Comparison of ENCODE assay signal across 1 cellular context in genomic region chr6:33144373-33144772, GRCh38.
TF ChIP-seq lines count a peak whose summit lies in the region.

No MANE protein-coding gene starts in this region.

TF ChIP-seq in HCT116, 20 proteins besides CTCF, POLR2A, EP300 and RAD21 (continued from another document):
- TF ChIP-seq, protein P1, sequence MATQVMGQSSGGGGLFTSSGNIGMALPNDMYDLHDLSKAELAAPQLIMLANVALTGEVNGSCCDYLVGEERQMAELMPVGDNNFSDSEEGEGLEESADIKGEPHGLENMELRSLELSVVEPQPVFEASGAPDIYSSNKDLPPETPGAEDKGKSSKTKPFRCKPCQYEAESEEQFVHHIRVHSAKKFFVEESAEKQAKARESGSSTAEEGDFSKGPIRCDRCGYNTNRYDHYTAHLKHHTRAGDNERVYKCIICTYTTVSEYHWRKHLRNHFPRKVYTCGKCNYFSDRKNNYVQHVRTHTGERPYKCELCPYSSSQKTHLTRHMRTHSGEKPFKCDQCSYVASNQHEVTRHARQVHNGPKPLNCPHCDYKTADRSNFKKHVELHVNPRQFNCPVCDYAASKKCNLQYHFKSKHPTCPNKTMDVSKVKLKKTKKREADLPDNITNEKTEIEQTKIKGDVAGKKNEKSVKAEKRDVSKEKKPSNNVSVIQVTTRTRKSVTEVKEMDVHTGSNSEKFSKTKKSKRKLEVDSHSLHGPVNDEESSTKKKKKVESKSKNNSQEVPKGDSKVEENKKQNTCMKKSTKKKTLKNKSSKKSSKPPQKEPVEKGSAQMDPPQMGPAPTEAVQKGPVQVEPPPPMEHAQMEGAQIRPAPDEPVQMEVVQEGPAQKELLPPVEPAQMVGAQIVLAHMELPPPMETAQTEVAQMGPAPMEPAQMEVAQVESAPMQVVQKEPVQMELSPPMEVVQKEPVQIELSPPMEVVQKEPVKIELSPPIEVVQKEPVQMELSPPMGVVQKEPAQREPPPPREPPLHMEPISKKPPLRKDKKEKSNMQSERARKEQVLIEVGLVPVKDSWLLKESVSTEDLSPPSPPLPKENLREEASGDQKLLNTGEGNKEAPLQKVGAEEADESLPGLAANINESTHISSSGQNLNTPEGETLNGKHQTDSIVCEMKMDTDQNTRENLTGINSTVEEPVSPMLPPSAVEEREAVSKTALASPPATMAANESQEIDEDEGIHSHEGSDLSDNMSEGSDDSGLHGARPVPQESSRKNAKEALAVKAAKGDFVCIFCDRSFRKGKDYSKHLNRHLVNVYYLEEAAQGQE (IDR thresholded peaks at IDR 0.05; ENCODE audit: low read depth) = no peak
- TF ChIP-seq, protein P2, sequence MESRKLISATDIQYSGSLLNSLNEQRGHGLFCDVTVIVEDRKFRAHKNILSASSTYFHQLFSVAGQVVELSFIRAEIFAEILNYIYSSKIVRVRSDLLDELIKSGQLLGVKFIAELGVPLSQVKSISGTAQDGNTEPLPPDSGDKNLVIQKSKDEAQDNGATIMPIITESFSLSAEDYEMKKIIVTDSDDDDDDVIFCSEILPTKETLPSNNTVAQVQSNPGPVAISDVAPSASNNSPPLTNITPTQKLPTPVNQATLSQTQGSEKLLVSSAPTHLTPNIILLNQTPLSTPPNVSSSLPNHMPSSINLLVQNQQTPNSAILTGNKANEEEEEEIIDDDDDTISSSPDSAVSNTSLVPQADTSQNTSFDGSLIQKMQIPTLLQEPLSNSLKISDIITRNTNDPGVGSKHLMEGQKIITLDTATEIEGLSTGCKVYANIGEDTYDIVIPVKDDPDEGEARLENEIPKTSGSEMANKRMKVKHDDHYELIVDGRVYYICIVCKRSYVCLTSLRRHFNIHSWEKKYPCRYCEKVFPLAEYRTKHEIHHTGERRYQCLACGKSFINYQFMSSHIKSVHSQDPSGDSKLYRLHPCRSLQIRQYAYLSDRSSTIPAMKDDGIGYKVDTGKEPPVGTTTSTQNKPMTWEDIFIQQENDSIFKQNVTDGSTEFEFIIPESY (IDR thresholded peaks at IDR 0.05; ENCODE audit: extremely low read depth, insufficient replicate concordance, low read length) = no peak
- TF ChIP-seq, protein P3, sequence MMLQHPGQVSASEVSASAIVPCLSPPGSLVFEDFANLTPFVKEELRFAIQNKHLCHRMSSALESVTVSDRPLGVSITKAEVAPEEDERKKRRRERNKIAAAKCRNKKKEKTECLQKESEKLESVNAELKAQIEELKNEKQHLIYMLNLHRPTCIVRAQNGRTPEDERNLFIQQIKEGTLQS (IDR thresholded peaks at IDR 0.05) = no peak
- TF ChIP-seq TCF7L2 (IDR thresholded peaks at IDR 0.05; ENCODE audit: borderline replicate concordance, extremely low read depth, insufficient read depth, insufficient read length) (no peak), EGR1 (IDR thresholded peaks at IDR 0.05; ENCODE audit: low read depth) (no peak), ELF1 (IDR thresholded peaks at IDR 0.05; ENCODE audit: borderline replicate concordance, low read depth) (no peak), EZH2 (IDR thresholded peaks at IDR 0.05) (no peak), ZFX (IDR thresholded peaks at IDR 0.05) (no peak)
